10 cellular contexts compared by ENCODE assay signal in the genomic region with DNA sequence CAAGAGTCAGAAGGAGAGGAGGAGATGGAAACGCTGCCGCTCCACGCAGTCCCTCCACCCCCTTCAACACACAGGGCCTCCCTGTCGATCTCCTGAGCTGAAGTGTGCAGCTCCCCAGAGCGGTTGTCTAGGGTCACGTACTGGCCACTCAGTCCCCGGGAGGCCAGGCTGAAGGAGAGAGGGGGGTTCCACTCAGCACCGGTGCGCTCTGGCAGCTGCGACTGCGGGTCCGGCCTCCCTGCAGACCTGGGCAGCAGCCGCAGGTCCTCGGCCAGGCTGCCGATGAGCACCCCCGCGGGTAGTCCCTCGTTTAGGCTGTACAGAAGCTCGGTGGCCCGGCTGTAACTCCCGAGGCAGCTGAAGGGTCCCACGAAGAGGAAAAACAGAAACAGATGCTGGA. TPM values are rescaled to one million over a fixed set of nuclear protein-coding genes. Genes with fewer than 3 reads are reported as not detected.
A peak's percentile ranks its signal among the peaks of the same experiment; 100 is the strongest.
DNase-seq lines count a peak whose midpoint lies in the region; ATAC-seq, FAIRE-seq and TF ChIP-seq lines count a peak whose summit lies in the region.
"Had no signal": no experiment of that assay in that cellular context is flagged by ENCODE, and none has a peak within 500 bp of the region (broad histone marks: within the 10 kb centered on the region; RNA-seq: fewer than 3 reads in every experiment).

No MANE protein-coding gene starts in this region.

- H3K27ac ChIP-seq in HUES6 (ENCODE audit: low read depth, low read length) (no peak overlapping the region), dorsolateral prefrontal cortex (peak overlapping the region in 10 of 59 donors; percentile 15 to 56 (median 31)), kidney (ENCODE audit: low read depth in 2 of 2, low read length in 2 of 2) (no peak overlapping the region), sigmoid colon (no peak overlapping the region)
- H3K27ac ChIP-seq: VCaP had no signal

- H3K4me3 ChIP-seq in HUES6 (ENCODE audit: low read depth, low read length) (peak overlapping the region; percentile 84), dorsolateral prefrontal cortex (peak overlapping the region; percentile 33 to 80 (median 60)), kidney (ENCODE audit: low read length in 2 of 2) (peak overlapping the region in 1 of 2 donors; percentile 60), sigmoid colon (peak overlapping the region; percentile 25 to 48 (median 40))

- intact Hi-C loops in dorsolateral prefrontal cortex (cut with DNase I) = loop anchor here (5.0 to 10.0 kb wide), 2 partner anchors 756 to 759 kb away; no protein-coding TSS in a partner anchor
- intact Hi-C loops in kidney (cut with DNase I) = no loop called here
- intact Hi-C loops in sigmoid colon (cut with DNase I) = loop anchor here (10.0 kb wide), 1 partner anchor 759 kb away; no protein-coding TSS in a partner anchor

- WGBS in sigmoid colon, 2 donors = 10 to 53% methylated on average over 22 of the region's 22 CpGs

- H3K9me3 ChIP-seq in HUES6 (ENCODE audit: control insufficient read depth, insufficient read depth, low read depth, low read length) (no peaks in the 10 kb centered on the region), kidney (ENCODE audit: control insufficient read depth in 1 of 2, low read length in 2 of 2) (no peaks in the 10 kb centered on the region), sigmoid colon (no peaks in the 10 kb centered on the region)

- H3K4me1 ChIP-seq in HUES6 (ENCODE audit: control insufficient read depth, insufficient read depth, low read length) = 0 out of 2 replicates have a peak, but pooled peaks cover 3% of the 10 kb centered on the region
- peaks cover 0 to 3% of the 10 kb centered on the region in 2 donors for H3K4me1 ChIP-seq in kidney (ENCODE audit: control insufficient read depth in 1 of 2, insufficient read depth in 1 of 2, low read depth in 1 of 2, low read length in 2 of 2)
- peaks cover 0 to 23% (median 10%) of the 10 kb centered on the region in 4 donors for H3K4me1 ChIP-seq in sigmoid colon

- no peak for FAIRE-seq in kidney (lab: Jason Lieb, UNC)

- H3K9ac ChIP-seq in HUES6 (ENCODE audit: low read length) (no peak overlapping the region), kidney (ENCODE audit: low read length in 2 of 2) (no peak overlapping the region)

- TF ChIP-seq CTCF in dorsolateral prefrontal cortex (IDR thresholded peaks at IDR 0.05 in 54 of 56, conservative IDR thresholded peaks at IDR 0.05 in 2 of 56; ENCODE audit: low read depth in 1 of 56, partially characterized antibody in 56 of 56) = no peak
- no peak for TF ChIP-seq CTCF in kidney (IDR thresholded peaks at IDR 0.05; ENCODE audit: borderline replicate concordance, extremely low read depth, insufficient read depth)
- no peak for TF ChIP-seq CTCF in sigmoid colon (IDR thresholded peaks at IDR 0.05)

- TF ChIP-seq EP300 in sigmoid colon (IDR thresholded peaks at IDR 0.05) = no peak

- DNase-seq in dorsolateral prefrontal cortex = peak in 2 of 10 donors; percentile 4 to 20
- peak; percentile 50 for DNase-seq in kidney
- DNase-seq in sigmoid colon = peak; percentile 57
- DNase-seq in NCI-H345 treated with DMSO at 0.1 percent for 48 hours (lab: John Stamatoyannopoulos, UW; ENCODE audit: unreplicated experiment) = no peak
- no peak for DNase-seq in midbrain (lab: John Stamatoyannopoulos, UW)
- DNase-seq in COR-L47 (lab: John Stamatoyannopoulos, UW) = no peak
- DNase-seq: NCI-H1436 had no signal

- H3K36me3 ChIP-seq in HUES6 (ENCODE audit: control insufficient read depth, insufficient read depth, low read length) (no peaks in the 10 kb centered on the region), kidney (ENCODE audit: control insufficient read depth in 1 of 2, insufficient read depth in 2 of 2, low read length in 2 of 2) (no peaks in the 10 kb centered on the region), sigmoid colon (no peaks in the 10 kb centered on the region)

- peaks cover 42% of the 10 kb centered on the region for H3K27me3 ChIP-seq in HUES6 (ENCODE audit: control insufficient read depth, insufficient read depth, low read length)
- peaks cover 0 to 21% (median 7%) of the 10 kb centered on the region in 45 donors for H3K27me3 ChIP-seq in dorsolateral prefrontal cortex
- peaks cover 0 to 20% (median 6%) of the 10 kb centered on the region in 3 donors for H3K27me3 ChIP-seq in sigmoid colon

- no peak for ATAC-seq in GM18873 (IDR thresholded peaks at IDR 0.05; ENCODE audit: low FRiP score, unreplicated experiment)

- no peak for TF ChIP-seq POLR2A in sigmoid colon (IDR thresholded peaks at IDR 0.05)

RNA-seq across cellular contexts. Expression of a gene that starts 2.1 kb away (rescaled TPM):
- total RNA-seq in dorsolateral prefrontal cortex (10 to 100 TPM in 78 of 120 experiments, 1 to 10 TPM in 42; 2.8 to 21.0 (median 10.9) TPM), kidney (3.0 TPM), sigmoid colon (1 to 10 TPM; 1.1 to 6.1 (median 3.2) TPM)
- polyA plus RNA-seq in kidney (ENCODE audit: insufficient read depth, low read depth, low replicate concordance) (0.45 TPM), sigmoid colon (1 to 10 TPM; 1.2 to 3.1 (median 1.4) TPM)

Comparison
In these comparisons a context has a peak if more than half of its experiments do, and no peak if none do; other contexts are left out.
1. DNase-seq: peak in kidney (single experiment) and sigmoid colon (single experiment); none in NCI-H345 treated with DMSO at 0.1 percent for 48 hours (single experiment), midbrain (single experiment) and COR-L47 (single experiment).